27 cellular contexts compared by ENCODE assay signal in genomic region chr9:87189006-87189405, GRCh38.
"Had no signal": no experiment of that assay in that cellular context is flagged by ENCODE, and none has a peak within 500 bp of the region (broad histone marks: within the 10 kb centered on the region; RNA-seq: fewer than 3 reads in every experiment).

No MANE protein-coding gene starts in this region.

- ATAC-seq: activated CD4-positive, CD25-positive, alpha-beta regulatory T cell treated with anti-CD3 and anti-CD28 coated beads, Interleukin-2, amount 50 U/mL, for 24 hours; activated CD8-positive, alpha-beta T cell treated with anti-CD3 and anti-CD28 coated beads, Interleukin-2, amount 10 ng/mL, durations not matched to agents 7 days and 5 days; body of pancreas; Panc1; Right ventricle myocardium inferior had no signal

- H3K4me3 Mint-ChIP-seq: activated CD8-positive, alpha-beta T cell treated with anti-CD3 and anti-CD28 coated beads, Interleukin-2, amount 10 ng/mL, durations not matched to agents 7 days and 5 days; activated naive CD4-positive, alpha-beta T cell treated with anti-CD3 and anti-CD28 coated beads, Interleukin-2, amount 50 U/mL, for 24 hours had no signal

- H3K36me3 ChIP-seq: ascending aorta, MG63 had no signal

- H3K27me3 ChIP-seq: ascending aorta, body of pancreas, MG63 had no signal

- H3K4me1 Mint-ChIP-seq: activated naive CD4-positive, alpha-beta T cell treated with anti-CD3 and anti-CD28 coated beads, Interleukin-2, amount 50 U/mL, for 24 hours had no signal

- H3K4me1 ChIP-seq: ascending aorta, body of pancreas had no signal

- H3K4me2 ChIP-seq: KMS-11, SK-N-SH had no signal

- H3K9ac ChIP-seq: KMS-11, SK-N-SH had no signal

- H3K36me3 Mint-ChIP-seq: activated naive CD4-positive, alpha-beta T cell treated with anti-CD3 and anti-CD28 coated beads, Interleukin-2, amount 50 U/mL, for 24 hours had no signal

- H3K27ac ChIP-seq: ascending aorta, body of pancreas, KMS-11 had no signal

- H3K9me3 Mint-ChIP-seq: activated naive CD4-positive, alpha-beta T cell treated with anti-CD3 and anti-CD28 coated beads, Interleukin-2, amount 50 U/mL, for 24 hours had no signal

- DNase-seq: activated CD4-positive, alpha-beta T cell treated with anti-CD3 and anti-CD28 coated beads for 48 hours; activated CD4-positive, alpha-beta T cell treated with anti-CD3 and anti-CD28 coated beads, Interleukin-2, amount 50 U/mL, for 4 hours; activated CD8-positive, alpha-beta memory T cell treated with anti-CD3 and anti-CD28 coated beads, Interleukin-2, amount 50 U/mL, for 48 hours; activated CD8-positive, alpha-beta T cell treated with anti-CD3 and anti-CD28 coated beads, Interleukin-2, amount 10 ng/mL, durations not matched to agents 7 days and 5 days; activated T-cell treated with anti-CD3 and anti-CD28 coated beads, Interleukin-2, amount 50 U/mL, for 1 hour; amniotic stem cell; body of pancreas; central memory CD4-positive, alpha-beta T cell; MG63; MV-4-11; NCI-H1105; NCI-H1436; NCI-H1694 treated with DMSO at 0.1 percent for 48 hours; NCI-H2029 treated with DMSO at 0.1 percent for 48 hours; NCI-H345; NCI-H510A; NCI-H526 treated with DMSO at 0.1 percent for 48 hours; NCI-H82; OCI-M1; RPMI8226; SK-N-SH had no signal

- H3K27ac Mint-ChIP-seq: activated CD8-positive, alpha-beta T cell treated with anti-CD3 and anti-CD28 coated beads, Interleukin-2, amount 10 ng/mL, durations not matched to agents 7 days and 5 days; activated naive CD4-positive, alpha-beta T cell treated with anti-CD3 and anti-CD28 coated beads, Interleukin-2, amount 50 U/mL, for 24 hours had no signal

- H3K9me3 ChIP-seq: ascending aorta, body of pancreas, MG63, SK-N-SH had no signal

- H3K4me3 ChIP-seq: ascending aorta, body of pancreas, MG63 had no signal
